21 cellular contexts compared by ENCODE assay signal in genomic region chr6:7893342-7893741, GRCh38.
"Had no signal": no experiment of that assay in that cellular context is flagged by ENCODE, and none has a peak within 500 bp of the region (broad histone marks: within the 10 kb centered on the region; RNA-seq: fewer than 3 reads in every experiment).

No MANE protein-coding gene starts in this region.

- H3K27me3 Mint-ChIP-seq: activated CD4-positive, alpha-beta memory T cell treated with anti-CD3 and anti-CD28 coated beads, Interleukin-2, amount 10 ng/mL, durations not matched to agents 7 days and 5 days; activated CD4-positive, alpha-beta T cell treated with anti-CD3 and anti-CD28 coated beads, Interleukin-2, amount 10 ng/mL, durations not matched to agents 7 days and 5 days; activated naive CD4-positive, alpha-beta T cell treated with anti-CD3 and anti-CD28 coated beads, Interleukin-2, amount 10 ng/mL, durations not matched to agents 7 days and 5 days; activated naive CD8-positive, alpha-beta T cell treated with anti-CD3 and anti-CD28 coated beads for 36 hours had no signal

- H3K4me1 Mint-ChIP-seq: activated CD4-positive, alpha-beta memory T cell treated with anti-CD3 and anti-CD28 coated beads, Interleukin-2, amount 10 ng/mL, durations not matched to agents 7 days and 5 days; activated CD4-positive, alpha-beta T cell treated with anti-CD3 and anti-CD28 coated beads, Interleukin-2, amount 10 ng/mL, durations not matched to agents 7 days and 5 days; activated naive CD4-positive, alpha-beta T cell treated with anti-CD3 and anti-CD28 coated beads, Interleukin-2, amount 10 ng/mL, durations not matched to agents 7 days and 5 days; activated naive CD8-positive, alpha-beta T cell treated with anti-CD3 and anti-CD28 coated beads for 36 hours had no signal

- DNase-seq: activated CD4-positive, alpha-beta memory T cell treated with anti-CD3 and anti-CD28 coated beads, Interleukin-2, amount 10 ng/mL, durations not matched to agents 7 days and 5 days; activated CD4-positive, alpha-beta T cell treated with anti-CD3 and anti-CD28 coated beads, Interleukin-2, amount 10 ng/mL, durations not matched to agents 7 days and 5 days; activated CD4-positive, CD25-positive, alpha-beta regulatory T cell; activated gamma-delta T cell treated with Interleukin-2 at 50 U/mL for 16 hours; activated naive CD4-positive, alpha-beta T cell treated with anti-CD3 and anti-CD28 coated beads, Interleukin-2, amount 10 ng/mL, durations not matched to agents 7 days and 5 days; activated naive CD8-positive, alpha-beta T cell treated with anti-CD3 and anti-CD28 coated beads for 36 hours; activated T-cell treated with anti-CD3 and anti-CD28 coated beads for 4 hours; activated T-cell treated with anti-CD3 and anti-CD28 coated beads, Interleukin-2, amount 50 U/mL, for 72 hours; central memory CD4-positive, alpha-beta T cell; Karpas-422; NCI-H1105 treated with DMSO at 0.1 percent for 48 hours; NCI-H1436 treated with DMSO at 0.1 percent for 48 hours; NCI-H187; NCI-H2081; NCI-H510A treated with DMSO at 0.1 percent for 48 hours; NCI-H69; PC-3; SHP77 treated with DMSO at 0.1 percent for 48 hours had no signal

- ATAC-seq: activated T-cell treated with anti-CD3 and anti-CD28 coated beads, Interleukin-2, amount 50 U/mL, for 72 hours; PC-3 had no signal

- H3K4me3 Mint-ChIP-seq: activated CD4-positive, alpha-beta memory T cell treated with anti-CD3 and anti-CD28 coated beads, Interleukin-2, amount 10 ng/mL, durations not matched to agents 7 days and 5 days; activated CD4-positive, alpha-beta T cell treated with anti-CD3 and anti-CD28 coated beads, Interleukin-2, amount 10 ng/mL, durations not matched to agents 7 days and 5 days; activated naive CD4-positive, alpha-beta T cell treated with anti-CD3 and anti-CD28 coated beads, Interleukin-2, amount 10 ng/mL, durations not matched to agents 7 days and 5 days; activated naive CD8-positive, alpha-beta T cell treated with anti-CD3 and anti-CD28 coated beads for 36 hours; activated T-cell treated with anti-CD3 and anti-CD28 coated beads, Interleukin-2, amount 50 U/mL, for 72 hours; T-helper 1 cell treated with Interleukin-12 subunit alpha and Interleukin-12 subunit beta and Interleukin-4 antibody, amounts not matched to agents 30 μg/mL and 1 μg/mL, for 36 hours had no signal

- H3K9me3 Mint-ChIP-seq: activated CD4-positive, alpha-beta memory T cell treated with anti-CD3 and anti-CD28 coated beads, Interleukin-2, amount 10 ng/mL, durations not matched to agents 7 days and 5 days; activated CD4-positive, alpha-beta T cell treated with anti-CD3 and anti-CD28 coated beads, Interleukin-2, amount 10 ng/mL, durations not matched to agents 7 days and 5 days; activated naive CD4-positive, alpha-beta T cell treated with anti-CD3 and anti-CD28 coated beads, Interleukin-2, amount 10 ng/mL, durations not matched to agents 7 days and 5 days; activated naive CD8-positive, alpha-beta T cell treated with anti-CD3 and anti-CD28 coated beads for 36 hours; activated T-cell treated with anti-CD3 and anti-CD28 coated beads, Interleukin-2, amount 50 U/mL, for 72 hours; activated T-helper 2 cell treated with anti-CD3 and anti-CD28 coated beads, Interferon-gamma antibody, Interleukin-2, Interleukin-4, amounts not matched to agents 10 μg/mL and 5 μg/mL and 100 μg/mL, durations not matched to agents 14 hours and 24 hours and 36 hours; T-helper 1 cell treated with Interleukin-12 subunit alpha and Interleukin-12 subunit beta and Interleukin-4 antibody, amounts not matched to agents 30 μg/mL and 1 μg/mL, for 36 hours had no signal

- FAIRE-seq: RCC 7860 had no signal

- H3K27ac Mint-ChIP-seq: activated CD4-positive, alpha-beta memory T cell treated with anti-CD3 and anti-CD28 coated beads, Interleukin-2, amount 10 ng/mL, durations not matched to agents 7 days and 5 days; activated CD4-positive, alpha-beta T cell treated with anti-CD3 and anti-CD28 coated beads, Interleukin-2, amount 10 ng/mL, durations not matched to agents 7 days and 5 days; activated naive CD4-positive, alpha-beta T cell treated with anti-CD3 and anti-CD28 coated beads, Interleukin-2, amount 10 ng/mL, durations not matched to agents 7 days and 5 days; activated naive CD8-positive, alpha-beta T cell treated with anti-CD3 and anti-CD28 coated beads for 36 hours; activated T-cell treated with anti-CD3 and anti-CD28 coated beads, Interleukin-2, amount 50 U/mL, for 72 hours; activated T-helper 2 cell treated with anti-CD3 and anti-CD28 coated beads, Interferon-gamma antibody, Interleukin-2, Interleukin-4, amounts not matched to agents 10 μg/mL and 5 μg/mL and 100 μg/mL, durations not matched to agents 14 hours and 24 hours and 36 hours; T-helper 1 cell treated with Interleukin-12 subunit alpha and Interleukin-12 subunit beta and Interleukin-4 antibody, amounts not matched to agents 30 μg/mL and 1 μg/mL, for 36 hours had no signal
